28 cellular contexts compared by ENCODE assay signal in genomic region chr17:29839656-29840055, GRCh38.
"Had no signal": no experiment of that assay in that cellular context is flagged by ENCODE, and none has a peak within 500 bp of the region (broad histone marks: within the 10 kb centered on the region; RNA-seq: fewer than 3 reads in every experiment).

No MANE protein-coding gene starts in this region.

- H3K27ac ChIP-seq: adrenal gland, ascending aorta, breast epithelium, coronary artery, dorsolateral prefrontal cortex, esophagus muscularis mucosa, foreskin keratinocyte, gastrocnemius medialis, heart left ventricle, WERI-Rb-1 had no signal

- H3K36me3 ChIP-seq: adrenal gland, ascending aorta, breast epithelium, esophagus muscularis mucosa, gastrocnemius medialis, heart left ventricle, WERI-Rb-1 had no signal

- ATAC-seq: activated CD4-positive, CD25-positive, alpha-beta regulatory T cell treated with anti-CD3 and anti-CD28 coated beads, Interleukin-2, amount 50 U/mL, for 24 hours; activated CD8-positive, alpha-beta T cell treated with anti-CD3 and anti-CD28 coated beads for 36 hours; activated naive CD8-positive, alpha-beta T cell treated with anti-CD3 and anti-CD28 coated beads, Interleukin-2, amount 50 U/mL, for 24 hours; activated T-cell treated with anti-CD3 and anti-CD28 coated beads, Interleukin-2, amount 50 U/mL, for 4 hours; activated T-helper 17 cell treated with anti-CD3 and anti-CD28 coated beads, Interleukin-2, amount 50 U/mL, for 72 hours; foreskin keratinocyte; gastrocnemius medialis; T-helper 17 cell had no signal

- H3K9me3 ChIP-seq: adrenal gland, ascending aorta, breast epithelium, esophagus muscularis mucosa, gastrocnemius medialis, heart left ventricle had no signal

- DNase-seq: activated B cell treated with CpG ODN at 0.5 μM for 24 hours; activated CD4-positive, alpha-beta T cell treated with anti-CD3 and anti-CD28 coated beads for 48 hours; activated CD4-positive, alpha-beta T cell treated with anti-CD3 and anti-CD28 coated beads, Interleukin-2, amount 50 U/mL, for 1 hour; activated CD4-positive, alpha-beta T cell treated with anti-CD3 and anti-CD28 coated beads, Interleukin-2, amount 50 U/mL, for 48 hours; activated CD8-positive, alpha-beta memory T cell treated with anti-CD3 and anti-CD28 coated beads for 24 hours; activated CD8-positive, alpha-beta T cell treated with anti-CD3 and anti-CD28 coated beads for 36 hours; activated effector memory CD4-positive, alpha-beta T cell treated with Interleukin-2 at 50 U/mL for 16 hours; activated gamma-delta T cell treated with Interleukin-2 at 50 U/mL for 16 hours; activated naive CD4-positive, alpha-beta T cell treated with Interleukin-2 at 50 U/mL for 16 hours; activated naive CD8-positive, alpha-beta T cell treated with anti-CD3 and anti-CD28 coated beads for 36 hours; activated naive CD8-positive, alpha-beta T cell treated with anti-CD3 and anti-CD28 coated beads, Interleukin-2, amount 50 U/mL, for 24 hours; activated T-cell treated with anti-CD3 and anti-CD28 coated beads, Interleukin-2, amount 50 U/mL, for 4 hours; effector memory CD4-positive, alpha-beta T cell; foreskin keratinocyte; gastrocnemius medialis; T-helper 1 cell; T-helper 17 cell; T1000; WERI-Rb-1 had no signal

- H3K4me1 ChIP-seq: ascending aorta, breast epithelium had no signal

- H3K27me3 ChIP-seq: adrenal gland, ascending aorta, breast epithelium, dorsolateral prefrontal cortex, esophagus muscularis mucosa, foreskin keratinocyte, gastrocnemius medialis, heart left ventricle had no signal

- H3K4me3 ChIP-seq: adrenal gland, ascending aorta, breast epithelium, coronary artery, dorsolateral prefrontal cortex, esophagus muscularis mucosa, gastrocnemius medialis, heart left ventricle had no signal
